5 cellular contexts compared by ENCODE assay signal in genomic region chr12:114064034-114064433, GRCh38.
DNase-seq lines count a peak whose midpoint lies in the region; FAIRE-seq and TF ChIP-seq lines count a peak whose summit lies in the region.
"Not testable (repeated sequence)": the region's sequence is repeated elsewhere in the genome, so short reads cannot be mapped to it uniquely, and the experiment has no call there.

No MANE protein-coding gene starts in this region.

- not testable (repeated sequence) for H4K91ac ChIP-seq in H1 (replicated peaks; ENCODE audit: insufficient read length, low read length)

- H3K4me1 ChIP-seq in HUES6 (ENCODE audit: control insufficient read depth, insufficient read depth, low read length); H1 (replicated peaks in 1 of 4; ENCODE audit: control insufficient read depth in 3 of 4, insufficient read depth in 4 of 4, low read length in 3 of 4); iPS-15b (ENCODE audit: control insufficient read depth, insufficient read depth, low read length): not testable (repeated sequence)

- not testable (repeated sequence) for H2AFZ ChIP-seq in H1 (ENCODE audit: low read length)

- H3K9me3 ChIP-seq in HUES6 (ENCODE audit: control insufficient read depth, insufficient read depth, low read depth, low read length) (peaks cover 19% of the 10 kb centered on the region; the same call in 1 of the 2 replicates), H1 (ENCODE audit: insufficient read depth in 2 of 2, low read depth in 1 of 2, low read length in 1 of 2) (peaks cover 7 to 10% of the 10 kb centered on the region in 2 experiments; a peak in 2 of 4 replicates)
- H3K9me3 ChIP-seq in iPS-15b (ENCODE audit: control insufficient read depth, insufficient read depth, low read length) = not testable (repeated sequence)

- H3K4me3 ChIP-seq in HUES6 (ENCODE audit: low read depth, low read length) = peak overlapping the region; percentile 54
- H3K4me3 ChIP-seq in H1 (ENCODE audit: extremely low read depth in 1 of 4, insufficient read depth in 2 of 4, low read depth in 3 of 4, low read length in 4 of 4) = not testable (repeated sequence)
- peak overlapping the region; percentile 12 for H3K4me3 ChIP-seq in iPS-15b (ENCODE audit: low read depth, low read length)

- TF ChIP-seq RAD21 in H1 (IDR thresholded peaks at IDR 0.05 in 1 of 2, conservative IDR thresholded peaks at IDR 0.05 in 1 of 2; ENCODE audit: low read depth in 2 of 2, low read length in 2 of 2) = not testable (repeated sequence)

- H3K27ac ChIP-seq in HUES6 (ENCODE audit: low read depth, low read length); H1 (ENCODE audit: low read depth, low read length): not testable (repeated sequence)

- POLR2A ChIA-PET in H1 (lab: Charles Lee; ENCODE audit: partially characterized antibody) = not testable (repeated sequence)

- H2BK15ac ChIP-seq in H1 (ENCODE audit: low read length) = not testable (repeated sequence)

- not testable (repeated sequence) for H4K8ac ChIP-seq in H1 (ENCODE audit: extremely low read depth, insufficient read depth, low read length)

- H2BK5ac ChIP-seq in H1 (ENCODE audit: low read depth, low read length) = not testable (repeated sequence)

- TF ChIP-seq CTCF in H1 (IDR thresholded peaks at IDR 0.05; ENCODE audit: control extremely low read depth in 1 of 3, insufficient read depth in 1 of 3, low read depth in 1 of 3, low read length in 3 of 3) = not testable (repeated sequence)

- H3K9ac ChIP-seq in HUES6 (ENCODE audit: low read length) = peak overlapping the region; percentile 24
- H3K9ac ChIP-seq in H1 (replicated peaks in 1 of 4; ENCODE audit: extremely low read depth in 1 of 4, low read depth in 3 of 4, low read length in 3 of 4); iPS-15b (ENCODE audit: low read depth, low read length): not testable (repeated sequence)

- not testable (repeated sequence) for H3K79me2 ChIP-seq in H1 (ENCODE audit: control insufficient read depth in 1 of 2, insufficient read depth in 2 of 2, low read length in 2 of 2)

- not testable (repeated sequence) for H3K4ac ChIP-seq in H1 (replicated peaks; ENCODE audit: insufficient read length, low read depth, low read length)

- not testable (repeated sequence) for H3K56ac ChIP-seq in H1 (replicated peaks; ENCODE audit: insufficient read length, low read depth, low read length)

- not testable (repeated sequence) for H2BK20ac ChIP-seq in H1 (ENCODE audit: low read length)

- peaks cover 34% of the 10 kb centered on the region for H3K27me3 ChIP-seq in HUES6 (ENCODE audit: control insufficient read depth, insufficient read depth, low read length)
- not testable (repeated sequence) for H3K27me3 ChIP-seq in H1 (replicated peaks in 1 of 4; ENCODE audit: control insufficient read depth in 3 of 4, extremely low read depth in 1 of 4, insufficient read depth in 3 of 4, low read length in 3 of 4); iPS-15b (ENCODE audit: control insufficient read depth, insufficient read depth, low read length)

- not testable (repeated sequence) for H3K23ac ChIP-seq in H1 (ENCODE audit: insufficient read length)

- H4K5ac ChIP-seq in H1 (ENCODE audit: insufficient read length, low read depth, low read length) = not testable (repeated sequence)

- not testable (repeated sequence) for H3K23me2 ChIP-seq in H1 (ENCODE audit: low read depth, low read length)

- 0 out of 2 replicates have a peak, but pooled peaks have one; percentile 2 for TF ChIP-seq POLR2A in H54 (IDR thresholded peaks at IDR 0.05; ENCODE audit: low read depth, low read length)
- TF ChIP-seq POLR2A in H1 (IDR thresholded peaks at IDR 0.05; ENCODE audit: control extremely low read depth in 1 of 2, low read depth in 2 of 2, low read length in 2 of 2) = not testable (repeated sequence)

- H3K14ac ChIP-seq in H1 (ENCODE audit: insufficient read length) = not testable (repeated sequence)

- H4K20me1 ChIP-seq in H1 (replicated peaks in 1 of 2; ENCODE audit: control insufficient read depth in 1 of 2, insufficient read depth in 2 of 2, low read length in 2 of 2) = not testable (repeated sequence)

- FAIRE-seq in H54 (lab: Jason Lieb, UNC); H1 (lab: Jason Lieb, UNC): not testable (repeated sequence)

- TF ChIP-seq EP300 in H1 (IDR thresholded peaks at IDR 0.05; ENCODE audit: borderline replicate concordance in 1 of 2, low read depth in 2 of 2, low read length in 2 of 2) = not testable (repeated sequence)

- H3K4me2 ChIP-seq in H1 (ENCODE audit: insufficient read depth in 1 of 2, low read depth in 2 of 2, low read length in 2 of 2) = not testable (repeated sequence)

- not testable (repeated sequence) for H3K36me3 ChIP-seq in HUES6 (ENCODE audit: control insufficient read depth, insufficient read depth, low read length); H1 (ENCODE audit: control insufficient read depth in 2 of 4, insufficient read depth in 4 of 4, low read length in 3 of 4); iPS-15b (ENCODE audit: control insufficient read depth, insufficient read depth, low read length)

- peak; percentile 31 for DNase-seq in Daoy (ENCODE audit: low read depth)
- not testable (repeated sequence) for DNase-seq in H54 (ENCODE audit: insufficient read length, low spot score); H1 (ENCODE audit: low read depth in 1 of 2, low spot score in 2 of 2)

- H2BK12ac ChIP-seq in H1 (ENCODE audit: low read depth, low read length) = not testable (repeated sequence)

- WGBS in H1 (ENCODE audit: extremely low coverage in 1 of 2, insufficient coverage in 1 of 2, insufficient read length in 1 of 2, insufficient replicate concordance in 2 of 2, low coverage in 1 of 2, low lambda C conversion rate in 2 of 2, missing lambda C conversion rate in 1 of 2), 2 experiments = 89% methylated on average over 3 of the region's 8 CpGs; no CpG with 5 or more reads in 1 of the 2 experiments

- not testable (repeated sequence) for H2BK120ac ChIP-seq in H1 (replicated peaks; ENCODE audit: low read depth, low read length)

- CTCF ChIA-PET in H1 (lab: Charles Lee; ENCODE audit: partially characterized antibody) = not testable (repeated sequence)

- H3K18ac ChIP-seq in H1 (ENCODE audit: extremely low read depth, low read length) = not testable (repeated sequence)

- not testable (repeated sequence) for H2AK5ac ChIP-seq in H1 (ENCODE audit: low read depth, low read length)

- H3K79me1 ChIP-seq in H1 (ENCODE audit: low read depth, low read length) = not testable (repeated sequence)

TF ChIP-seq in H1, 55 proteins besides CTCF, POLR2A, EP300 and RAD21:
- TF ChIP-seq CTBP2 (IDR thresholded peaks at IDR 0.05; ENCODE audit: borderline replicate concordance, insufficient read depth, insufficient read length, low read length) = peak; percentile 45
